Comparison of ENCODE assay signal across 1 cellular context in the genomic region with DNA sequence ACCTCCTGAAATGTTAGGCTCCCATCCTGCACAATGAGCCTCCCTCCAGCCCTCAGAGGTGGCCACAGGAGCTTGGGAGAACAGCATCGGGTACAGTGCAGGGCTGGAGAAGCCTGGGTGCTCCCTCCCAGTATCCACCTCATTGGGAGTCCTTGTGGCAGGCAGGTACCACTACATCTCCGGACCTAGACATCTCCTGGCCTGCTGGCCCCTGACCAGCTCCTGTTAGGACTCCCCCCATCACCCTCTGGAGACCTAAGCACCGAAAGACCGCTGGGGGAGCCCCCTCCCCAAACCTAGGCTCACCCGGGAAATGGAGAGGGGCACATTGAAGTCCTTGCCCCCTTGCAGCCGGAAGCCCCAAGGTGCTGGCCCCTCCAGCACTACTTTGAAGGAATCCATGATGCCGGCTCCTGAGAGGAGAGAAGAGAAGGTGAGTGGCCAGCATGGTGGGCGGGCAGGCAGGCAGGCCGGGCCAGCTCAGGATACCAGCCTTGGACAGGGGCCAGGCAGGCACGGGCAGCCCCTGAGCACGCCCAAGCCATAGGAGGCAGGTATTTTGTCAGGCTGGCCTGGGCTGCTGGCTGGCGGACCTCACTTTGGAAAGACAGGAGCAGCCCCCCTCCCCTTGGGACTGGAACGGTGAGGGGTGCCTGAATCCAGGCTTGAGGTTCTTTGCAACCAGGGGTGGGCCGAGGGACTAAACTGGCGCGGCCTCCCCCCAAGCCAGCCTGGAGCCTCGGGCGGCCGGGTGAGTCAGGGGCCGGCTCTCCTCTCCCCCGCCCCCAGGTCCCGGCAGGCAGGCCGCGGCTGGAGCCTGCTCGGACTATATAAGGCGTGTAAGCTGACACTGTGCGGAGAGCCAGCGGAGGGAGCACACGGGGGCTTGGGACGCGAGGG.
A peak's percentile ranks its signal among the peaks of the same experiment; 100 is the strongest.
TF ChIP-seq lines count a peak whose summit lies in the region.

No MANE protein-coding gene starts in this region.

TF ChIP-seq in HEK293, 187 proteins besides CTCF, POLR2A, EP300 and RAD21 (continued from another document and continues in another):
- TF ChIP-seq ZBTB11 (tag by site-specific recombination; conservative IDR thresholded peaks at IDR 0.05; ENCODE audit: low read depth) (0 out of 2 replicates have a peak, but pooled peaks have one; percentile 30), YY1 (tag by site-specific recombination; IDR thresholded peaks at IDR 0.05) (no peak), ZNF157 (tag by site-specific recombination; IDR thresholded peaks at IDR 0.05) (no peak), IKZF3 (tag by site-specific recombination; IDR thresholded peaks at IDR 0.05) (peak; percentile 44), SP7 (tag by site-specific recombination; IDR thresholded peaks at IDR 0.05) (no peak), ZNF394 (tag by site-specific recombination; IDR thresholded peaks at IDR 0.05; ENCODE audit: borderline replicate concordance) (peak; percentile 54; the same call in 1 of the 2 replicates), ATF2 (tag by site-specific recombination; IDR thresholded peaks at IDR 0.05; ENCODE audit: low read depth) (no peak), YY2 (tag by site-specific recombination; IDR thresholded peaks at IDR 0.05) (peak; percentile 10; the same call in 1 of the 2 replicates), BCL11B (tag by site-specific recombination; IDR thresholded peaks at IDR 0.05; ENCODE audit: low read depth) (no peak), ZNF777 (tag by site-specific recombination; IDR thresholded peaks at IDR 0.05; ENCODE audit: borderline replicate concordance) (no peak), ZNF548 (tag by site-specific recombination; IDR thresholded peaks at IDR 0.05) (no peak), ZNF335 (tag by site-specific recombination; conservative IDR thresholded peaks at IDR 0.05) (peak; percentile 99), ZXDB (tag by site-specific recombination; IDR thresholded peaks at IDR 0.05) (no peak; the same call in 1 of the 2 replicates), ZNF223 (tag by site-specific recombination; IDR thresholded peaks at IDR 0.05) (no peak), KLF7 (tag by site-specific recombination; IDR thresholded peaks at IDR 0.05; ENCODE audit: borderline replicate concordance) (no peak), ZNF660 (tag by site-specific recombination; IDR thresholded peaks at IDR 0.05) (no peak), GLIS2 (tag by site-specific recombination; IDR thresholded peaks at IDR 0.05) (peak; percentile 88), SETDB1 (IDR thresholded peaks at IDR 0.05; ENCODE audit: insufficient read length, low read length) (no peak), SALL2 (tag by site-specific recombination; IDR thresholded peaks at IDR 0.05; ENCODE audit: borderline replicate concordance) (no peak), ZNF211 (tag by site-specific recombination; IDR thresholded peaks at IDR 0.05; ENCODE audit: low read depth) (no peak), TRIM28 (IDR thresholded peaks at IDR 0.05; ENCODE audit: borderline replicate concordance, low read length) (no peak), ZBTB7A (tag by site-specific recombination; IDR thresholded peaks at IDR 0.05; ENCODE audit: low read depth) (no peak)
- TF ChIP-seq, protein P1, sequence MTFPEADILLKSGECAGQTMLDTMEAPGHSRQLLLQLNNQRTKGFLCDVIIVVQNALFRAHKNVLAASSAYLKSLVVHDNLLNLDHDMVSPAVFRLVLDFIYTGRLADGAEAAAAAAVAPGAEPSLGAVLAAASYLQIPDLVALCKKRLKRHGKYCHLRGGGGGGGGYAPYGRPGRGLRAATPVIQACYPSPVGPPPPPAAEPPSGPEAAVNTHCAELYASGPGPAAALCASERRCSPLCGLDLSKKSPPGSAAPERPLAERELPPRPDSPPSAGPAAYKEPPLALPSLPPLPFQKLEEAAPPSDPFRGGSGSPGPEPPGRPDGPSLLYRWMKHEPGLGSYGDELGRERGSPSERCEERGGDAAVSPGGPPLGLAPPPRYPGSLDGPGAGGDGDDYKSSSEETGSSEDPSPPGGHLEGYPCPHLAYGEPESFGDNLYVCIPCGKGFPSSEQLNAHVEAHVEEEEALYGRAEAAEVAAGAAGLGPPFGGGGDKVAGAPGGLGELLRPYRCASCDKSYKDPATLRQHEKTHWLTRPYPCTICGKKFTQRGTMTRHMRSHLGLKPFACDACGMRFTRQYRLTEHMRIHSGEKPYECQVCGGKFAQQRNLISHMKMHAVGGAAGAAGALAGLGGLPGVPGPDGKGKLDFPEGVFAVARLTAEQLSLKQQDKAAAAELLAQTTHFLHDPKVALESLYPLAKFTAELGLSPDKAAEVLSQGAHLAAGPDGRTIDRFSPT (tag by site-specific recombination; IDR thresholded peaks at IDR 0.05): peak; percentile 72; the same call in 1 of the 2 replicates
- TF ChIP-seq, protein P2, sequence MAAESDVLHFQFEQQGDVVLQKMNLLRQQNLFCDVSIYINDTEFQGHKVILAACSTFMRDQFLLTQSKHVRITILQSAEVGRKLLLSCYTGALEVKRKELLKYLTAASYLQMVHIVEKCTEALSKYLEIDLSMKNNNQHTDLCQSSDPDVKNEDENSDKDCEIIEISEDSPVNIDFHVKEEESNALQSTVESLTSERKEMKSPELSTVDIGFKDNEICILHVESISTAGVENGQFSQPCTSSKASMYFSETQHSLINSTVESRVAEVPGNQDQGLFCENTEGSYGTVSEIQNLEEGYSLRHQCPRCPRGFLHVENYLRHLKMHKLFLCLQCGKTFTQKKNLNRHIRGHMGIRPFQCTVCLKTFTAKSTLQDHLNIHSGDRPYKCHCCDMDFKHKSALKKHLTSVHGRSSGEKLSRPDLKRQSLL (tag by site-specific recombination; IDR thresholded peaks at IDR 0.05): no peak
- TF ChIP-seq, protein P3, sequence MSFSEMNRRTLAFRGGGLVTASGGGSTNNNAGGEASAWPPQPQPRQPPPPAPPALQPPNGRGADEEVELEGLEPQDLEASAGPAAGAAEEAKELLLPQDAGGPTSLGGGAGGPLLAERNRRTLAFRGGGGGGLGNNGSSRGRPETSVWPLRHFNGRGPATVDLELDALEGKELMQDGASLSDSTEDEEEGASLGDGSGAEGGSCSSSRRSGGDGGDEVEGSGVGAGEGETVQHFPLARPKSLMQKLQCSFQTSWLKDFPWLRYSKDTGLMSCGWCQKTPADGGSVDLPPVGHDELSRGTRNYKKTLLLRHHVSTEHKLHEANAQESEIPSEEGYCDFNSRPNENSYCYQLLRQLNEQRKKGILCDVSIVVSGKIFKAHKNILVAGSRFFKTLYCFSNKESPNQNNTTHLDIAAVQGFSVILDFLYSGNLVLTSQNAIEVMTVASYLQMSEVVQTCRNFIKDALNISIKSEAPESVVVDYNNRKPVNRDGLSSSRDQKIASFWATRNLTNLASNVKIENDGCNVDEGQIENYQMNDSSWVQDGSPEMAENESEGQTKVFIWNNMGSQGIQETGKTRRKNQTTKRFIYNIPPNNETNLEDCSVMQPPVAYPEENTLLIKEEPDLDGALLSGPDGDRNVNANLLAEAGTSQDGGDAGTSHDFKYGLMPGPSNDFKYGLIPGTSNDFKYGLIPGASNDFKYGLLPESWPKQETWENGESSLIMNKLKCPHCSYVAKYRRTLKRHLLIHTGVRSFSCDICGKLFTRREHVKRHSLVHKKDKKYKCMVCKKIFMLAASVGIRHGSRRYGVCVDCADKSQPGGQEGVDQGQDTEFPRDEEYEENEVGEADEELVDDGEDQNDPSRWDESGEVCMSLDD (tag by site-specific recombination; IDR thresholded peaks at IDR 0.05): peak; percentile 15; the same call in 1 of the 2 replicates
- TF ChIP-seq, protein P4, sequence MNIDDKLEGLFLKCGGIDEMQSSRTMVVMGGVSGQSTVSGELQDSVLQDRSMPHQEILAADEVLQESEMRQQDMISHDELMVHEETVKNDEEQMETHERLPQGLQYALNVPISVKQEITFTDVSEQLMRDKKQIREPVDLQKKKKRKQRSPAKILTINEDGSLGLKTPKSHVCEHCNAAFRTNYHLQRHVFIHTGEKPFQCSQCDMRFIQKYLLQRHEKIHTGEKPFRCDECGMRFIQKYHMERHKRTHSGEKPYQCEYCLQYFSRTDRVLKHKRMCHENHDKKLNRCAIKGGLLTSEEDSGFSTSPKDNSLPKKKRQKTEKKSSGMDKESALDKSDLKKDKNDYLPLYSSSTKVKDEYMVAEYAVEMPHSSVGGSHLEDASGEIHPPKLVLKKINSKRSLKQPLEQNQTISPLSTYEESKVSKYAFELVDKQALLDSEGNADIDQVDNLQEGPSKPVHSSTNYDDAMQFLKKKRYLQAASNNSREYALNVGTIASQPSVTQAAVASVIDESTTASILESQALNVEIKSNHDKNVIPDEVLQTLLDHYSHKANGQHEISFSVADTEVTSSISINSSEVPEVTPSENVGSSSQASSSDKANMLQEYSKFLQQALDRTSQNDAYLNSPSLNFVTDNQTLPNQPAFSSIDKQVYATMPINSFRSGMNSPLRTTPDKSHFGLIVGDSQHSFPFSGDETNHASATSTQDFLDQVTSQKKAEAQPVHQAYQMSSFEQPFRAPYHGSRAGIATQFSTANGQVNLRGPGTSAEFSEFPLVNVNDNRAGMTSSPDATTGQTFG (tag by site-specific recombination; IDR thresholded peaks at IDR 0.05; ENCODE audit: borderline replicate concordance): no peak
- TF ChIP-seq, protein P5, sequence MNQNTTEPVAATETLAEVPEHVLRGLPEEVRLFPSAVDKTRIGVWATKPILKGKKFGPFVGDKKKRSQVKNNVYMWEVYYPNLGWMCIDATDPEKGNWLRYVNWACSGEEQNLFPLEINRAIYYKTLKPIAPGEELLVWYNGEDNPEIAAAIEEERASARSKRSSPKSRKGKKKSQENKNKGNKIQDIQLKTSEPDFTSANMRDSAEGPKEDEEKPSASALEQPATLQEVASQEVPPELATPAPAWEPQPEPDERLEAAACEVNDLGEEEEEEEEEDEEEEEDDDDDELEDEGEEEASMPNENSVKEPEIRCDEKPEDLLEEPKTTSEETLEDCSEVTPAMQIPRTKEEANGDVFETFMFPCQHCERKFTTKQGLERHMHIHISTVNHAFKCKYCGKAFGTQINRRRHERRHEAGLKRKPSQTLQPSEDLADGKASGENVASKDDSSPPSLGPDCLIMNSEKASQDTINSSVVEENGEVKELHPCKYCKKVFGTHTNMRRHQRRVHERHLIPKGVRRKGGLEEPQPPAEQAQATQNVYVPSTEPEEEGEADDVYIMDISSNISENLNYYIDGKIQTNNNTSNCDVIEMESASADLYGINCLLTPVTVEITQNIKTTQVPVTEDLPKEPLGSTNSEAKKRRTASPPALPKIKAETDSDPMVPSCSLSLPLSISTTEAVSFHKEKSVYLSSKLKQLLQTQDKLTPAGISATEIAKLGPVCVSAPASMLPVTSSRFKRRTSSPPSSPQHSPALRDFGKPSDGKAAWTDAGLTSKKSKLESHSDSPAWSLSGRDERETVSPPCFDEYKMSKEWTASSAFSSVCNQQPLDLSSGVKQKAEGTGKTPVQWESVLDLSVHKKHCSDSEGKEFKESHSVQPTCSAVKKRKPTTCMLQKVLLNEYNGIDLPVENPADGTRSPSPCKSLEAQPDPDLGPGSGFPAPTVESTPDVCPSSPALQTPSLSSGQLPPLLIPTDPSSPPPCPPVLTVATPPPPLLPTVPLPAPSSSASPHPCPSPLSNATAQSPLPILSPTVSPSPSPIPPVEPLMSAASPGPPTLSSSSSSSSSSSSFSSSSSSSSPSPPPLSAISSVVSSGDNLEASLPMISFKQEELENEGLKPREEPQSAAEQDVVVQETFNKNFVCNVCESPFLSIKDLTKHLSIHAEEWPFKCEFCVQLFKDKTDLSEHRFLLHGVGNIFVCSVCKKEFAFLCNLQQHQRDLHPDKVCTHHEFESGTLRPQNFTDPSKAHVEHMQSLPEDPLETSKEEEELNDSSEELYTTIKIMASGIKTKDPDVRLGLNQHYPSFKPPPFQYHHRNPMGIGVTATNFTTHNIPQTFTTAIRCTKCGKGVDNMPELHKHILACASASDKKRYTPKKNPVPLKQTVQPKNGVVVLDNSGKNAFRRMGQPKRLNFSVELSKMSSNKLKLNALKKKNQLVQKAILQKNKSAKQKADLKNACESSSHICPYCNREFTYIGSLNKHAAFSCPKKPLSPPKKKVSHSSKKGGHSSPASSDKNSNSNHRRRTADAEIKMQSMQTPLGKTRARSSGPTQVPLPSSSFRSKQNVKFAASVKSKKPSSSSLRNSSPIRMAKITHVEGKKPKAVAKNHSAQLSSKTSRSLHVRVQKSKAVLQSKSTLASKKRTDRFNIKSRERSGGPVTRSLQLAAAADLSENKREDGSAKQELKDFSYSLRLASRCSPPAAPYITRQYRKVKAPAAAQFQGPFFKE (tag by site-specific recombination; IDR thresholded peaks at IDR 0.05; ENCODE audit: borderline replicate concordance): no peak
